Comparison of ENCODE assay signal across 10 cellular contexts in the genomic region with DNA sequence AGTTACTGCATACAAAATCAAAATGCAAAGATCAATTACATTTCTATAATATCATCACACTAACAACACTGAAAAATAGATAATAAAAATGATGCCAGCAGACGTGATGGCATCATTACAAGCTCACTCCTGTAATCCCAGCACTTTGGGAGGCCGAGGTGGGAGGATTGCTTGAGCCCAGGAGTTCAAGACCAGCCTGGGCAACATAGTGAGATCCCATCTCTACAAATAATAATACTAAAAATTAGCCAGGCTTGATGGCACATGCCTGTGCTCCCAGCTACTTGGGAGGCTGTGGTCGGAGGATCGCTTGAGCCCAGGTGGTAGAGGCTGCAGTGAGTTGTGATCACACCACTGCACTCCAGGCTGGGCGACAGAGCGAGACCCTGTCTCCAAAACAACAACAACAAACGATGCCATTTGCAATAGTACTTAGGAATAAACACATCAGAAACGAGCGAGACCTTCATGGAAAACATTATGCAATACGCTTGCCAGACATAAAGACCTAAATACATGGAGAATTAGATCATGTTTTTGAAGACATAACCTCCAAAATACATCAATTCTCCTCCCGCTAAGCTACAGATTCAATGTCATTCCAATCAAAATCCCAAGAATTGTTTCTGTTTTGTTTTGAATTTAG.
"Had no signal": no experiment of that assay in that cellular context is flagged by ENCODE, and none has a peak within 500 bp of the region (broad histone marks: within the 10 kb centered on the region; RNA-seq: fewer than 3 reads in every experiment).

No MANE protein-coding gene starts in this region.

- H3K9ac ChIP-seq: neural progenitor cell, SK-N-SH had no signal

- H3K27me3 ChIP-seq: body of pancreas, neural progenitor cell, transverse colon had no signal

- H3K4me2 ChIP-seq: neural progenitor cell, SK-N-SH had no signal

- H3K9me3 ChIP-seq: body of pancreas, SK-N-SH, transverse colon had no signal

- H3K36me3 ChIP-seq: neural progenitor cell, transverse colon had no signal

- DNase-seq: activated B cell treated with CpG ODN at 0.5 μM for 24 hours; activated CD4-positive, alpha-beta T cell treated with anti-CD3 and anti-CD28 coated beads, Interleukin-2, amount 10 ng/mL, durations not matched to agents 24 days and 14 days; activated naive CD4-positive, alpha-beta T cell treated with anti-CD3 and anti-CD28 coated beads for 36 hours; body of pancreas; retina; SK-N-SH; transverse colon had no signal

- H3K27ac ChIP-seq: body of pancreas, neural progenitor cell, transverse colon had no signal

- H3K9me2 ChIP-seq: SK-N-SH had no signal

- ATAC-seq: activated T-helper 17 cell treated with anti-CD3 and anti-CD28 coated beads, Interleukin-2, amount 50 U/mL, for 72 hours; body of pancreas; left lobe of liver had no signal

- H3K4me3 ChIP-seq: body of pancreas, neural progenitor cell, transverse colon had no signal
